In the genomic region with DNA sequence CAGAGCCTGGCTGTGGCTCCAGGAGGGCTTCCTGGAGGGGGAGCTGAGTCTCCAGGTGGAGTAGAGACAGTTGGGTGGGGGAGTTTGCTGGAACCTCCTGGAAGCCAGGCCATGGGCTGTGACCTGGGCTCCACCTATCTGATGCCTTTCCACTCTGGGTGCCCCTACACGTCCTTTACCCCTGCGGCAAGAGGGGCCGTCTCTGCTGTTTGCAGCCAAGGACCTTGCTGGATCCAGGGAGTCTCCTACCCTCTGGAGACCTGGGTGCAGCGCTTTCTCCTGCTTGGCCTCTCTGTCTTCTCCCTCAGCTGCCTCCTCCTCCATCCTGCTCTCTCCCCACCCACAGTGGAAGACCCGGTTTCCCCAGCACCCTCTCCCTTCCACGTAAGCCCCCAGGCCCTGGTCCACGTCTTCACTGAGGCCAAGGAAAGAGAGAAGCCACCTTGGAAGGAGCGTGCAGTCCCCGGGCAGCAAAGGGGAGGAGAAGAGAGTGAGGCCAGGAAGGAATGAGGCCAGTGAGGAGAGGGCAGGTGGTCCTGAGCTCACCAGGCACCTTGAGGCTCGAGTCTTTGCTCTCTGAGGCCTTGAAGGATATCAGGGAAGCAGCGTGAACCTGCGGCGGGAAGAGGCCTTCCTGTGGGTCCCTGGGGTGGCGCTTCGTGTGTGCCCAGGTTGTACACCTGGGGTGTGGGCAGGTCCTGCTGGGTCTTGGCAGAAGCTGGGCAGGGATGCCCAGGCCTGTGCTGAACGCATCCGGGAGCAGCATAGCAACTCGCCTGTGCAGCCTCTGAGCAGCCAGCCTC, we compare ENCODE assay signal across 30 cellular contexts.
DNase-seq lines count a peak whose midpoint lies in the region; ATAC-seq, FAIRE-seq and TF ChIP-seq lines count a peak whose summit lies in the region.
"Had no signal": no experiment of that assay in that cellular context is flagged by ENCODE, and none has a peak within 500 bp of the region (broad histone marks: within the 10 kb centered on the region; RNA-seq: fewer than 3 reads in every experiment).

No MANE protein-coding gene starts in this region.

- H3K36me3 ChIP-seq in H7 (replicated peaks; ENCODE audit: control insufficient read depth, insufficient read depth, low read length) (no peaks in the 10 kb centered on the region), K562 (ENCODE audit: control insufficient read depth, insufficient read depth, low read length) (no peaks in the 10 kb centered on the region), stomach (no peaks in the 10 kb centered on the region)
- H3K36me3 ChIP-seq: left ventricle myocardium inferior, right lobe of liver had no signal

- H3K4me3 ChIP-seq in H7 (ENCODE audit: insufficient read depth, low read depth, low read length) (no peak overlapping the region), K562 (no peak overlapping the region), stomach (no peak overlapping the region)
- H3K4me3 ChIP-seq: left ventricle myocardium inferior, right lobe of liver, testis had no signal

- in situ Hi-C loops in K562 (cut with MboI): no loop called here

- no peak overlapping the region for H3K4me2 ChIP-seq in K562 (ENCODE audit: insufficient read depth, low read length)

- FAIRE-seq in K562 (lab: Jason Lieb, UNC): no peak

- TF ChIP-seq RAD21 in K562 (CRISPR knock-in tag; conservative IDR thresholded peaks at IDR 0.05 in 1 of 2, IDR thresholded peaks at IDR 0.05 in 1 of 2): no peak

- H3K27ac ChIP-seq in K562 (ENCODE audit: extremely low read depth, low read depth, low read length) (no peak overlapping the region), stomach (no peak overlapping the region)
- H3K27ac ChIP-seq: C4-2B, HL-60, left ventricle myocardium inferior, parathyroid adenoma, right lobe of liver, testis had no signal

- no peaks in the 10 kb centered on the region for H3K4me1 Mint-ChIP-seq in activated CD4-positive, alpha-beta T cell treated with anti-CD3 and anti-CD28 coated beads, Interleukin-2, amount 10 ng/mL, durations not matched to agents 7 days and 5 days
- H3K4me1 Mint-ChIP-seq in activated naive CD8-positive, alpha-beta T cell treated with anti-CD3 and anti-CD28 coated beads, Interleukin-2, amount 50 U/mL, for 24 hours: no peaks in the 10 kb centered on the region
- H3K4me1 Mint-ChIP-seq: immature natural killer cell; naive thymus-derived CD8-positive, alpha-beta T cell had no signal

- H3K9me3 Mint-ChIP-seq in activated CD4-positive, alpha-beta T cell treated with anti-CD3 and anti-CD28 coated beads, Interleukin-2, amount 10 ng/mL, durations not matched to agents 7 days and 5 days: no peaks in the 10 kb centered on the region
- H3K9me3 Mint-ChIP-seq in activated naive CD8-positive, alpha-beta T cell treated with anti-CD3 and anti-CD28 coated beads, Interleukin-2, amount 50 U/mL, for 24 hours: no peaks in the 10 kb centered on the region
- H3K9me3 Mint-ChIP-seq: activated CD8-positive, alpha-beta T cell treated with anti-CD3 and anti-CD28 coated beads for 36 hours; immature natural killer cell; naive thymus-derived CD8-positive, alpha-beta T cell; T-helper 1 cell treated with Interleukin-12 subunit alpha and Interleukin-12 subunit beta and Interleukin-4 antibody, amounts not matched to agents 30 μg/mL and 1 μg/mL, for 36 hours had no signal

- no peak overlapping the region for H3K9ac ChIP-seq in K562 (ENCODE audit: insufficient read depth in 1 of 2, low read depth in 2 of 2, low read length in 2 of 2)
- H3K9ac ChIP-seq: parathyroid adenoma had no signal

- H3K36me3 Mint-ChIP-seq in activated CD4-positive, alpha-beta T cell treated with anti-CD3 and anti-CD28 coated beads, Interleukin-2, amount 10 ng/mL, durations not matched to agents 7 days and 5 days (ENCODE audit: low read depth): no peaks in the 10 kb centered on the region
- no peaks in the 10 kb centered on the region for H3K36me3 Mint-ChIP-seq in activated naive CD8-positive, alpha-beta T cell treated with anti-CD3 and anti-CD28 coated beads, Interleukin-2, amount 50 U/mL, for 24 hours (ENCODE audit: low read depth)
- H3K36me3 Mint-ChIP-seq: immature natural killer cell; naive thymus-derived CD8-positive, alpha-beta T cell; stimulated activated naive B cell treated with anti-CD40 and anti-IgM and Interleukin-4, amounts not matched to agents 10 μg/mL and 1 μg/mL and 100 μg/mL, for 72 hours had no signal

- TF ChIP-seq EP300 in K562 (IDR thresholded peaks at IDR 0.05; ENCODE audit: low read length): no peak
- no peak for TF ChIP-seq EP300 in stomach (IDR thresholded peaks at IDR 0.05)

- TF ChIP-seq POLR2A in K562 (conservative IDR thresholded peaks at IDR 0.05) (no peak), stomach (IDR thresholded peaks at IDR 0.05) (no peak)

- H2AFZ ChIP-seq in K562 (ENCODE audit: low read depth, low read length): no peak overlapping the region
- H2AFZ ChIP-seq: parathyroid adenoma had no signal

- POLR2A ChIA-PET in K562 (lab: Yijun Ruan, JAX): interaction anchor here (1.1 kb wide), 1 partner anchor 15 kb away, joined by 5 read pairs; no protein-coding TSS in a partner anchor
- POLR2A ChIA-PET in activated CD4-positive, alpha-beta T cell treated with anti-CD3 and anti-CD28 coated beads, Interleukin-2, amount 10 ng/mL, durations not matched to agents 7 days and 5 days (lab: Charles Lee): no interaction called here

- peak; percentile 17 for DNase-seq in H7
- DNase-seq in K562 (ENCODE audit: extremely low read depth in 1 of 4, low spot score in 3 of 4): no peak
- DNase-seq in mesenteric fat pad (ENCODE audit: low spot score): peak; percentile 64
- DNase-seq in stomach: peak; percentile 23
- no peak for DNase-seq in activated CD4-positive, alpha-beta T cell treated with anti-CD3 and anti-CD28 coated beads, Interleukin-2, amount 10 ng/mL, durations not matched to agents 7 days and 5 days
- no peak for DNase-seq in activated naive CD8-positive, alpha-beta T cell treated with anti-CD3 and anti-CD28 coated beads, Interleukin-2, amount 50 U/mL, for 24 hours
- no peak for DNase-seq in NCI-H446 treated with DMSO at 0.1 percent for 48 hours (lab: John Stamatoyannopoulos, UW)
- DNase-seq: activated CD4-positive, alpha-beta T cell treated with anti-CD3 and anti-CD28 coated beads for 1 hour; activated CD8-positive, alpha-beta T cell treated with anti-CD3 and anti-CD28 coated beads for 36 hours; activated T-cell treated with anti-CD3 and anti-CD28 coated beads, Interleukin-2, amount 50 U/mL, for 1 hour; cerebellar nuclear complex; DND-41; hypothalamus; immature natural killer cell; Karpas-422; left ventricle myocardium inferior; midbrain; NCI-H146; NCI-H446; NCI-H82; stimulated activated CD4-positive, alpha-beta T cell treated with anti-CD3 and anti-CD28 coated beads, Interleukin-4, amount 100 ng/mL, for 4 hours; stimulated activated naive B cell treated with anti-CD40 and anti-IgM and Interleukin-4, amounts not matched to agents 10 μg/mL and 1 μg/mL and 100 μg/mL, for 72 hours; testis had no signal

- no peaks in the 10 kb centered on the region for H3K9me3 ChIP-seq in K562 (replicated peaks; ENCODE audit: control insufficient read depth, insufficient read depth, low read depth, low read length)
- peaks cover 0 to 4% (median 2%) of the 10 kb centered on the region in 4 donors for H3K9me3 ChIP-seq in stomach
- H3K9me3 ChIP-seq: Caco-2, right lobe of liver, testis had no signal

- no peaks in the 10 kb centered on the region for H4K20me1 ChIP-seq in K562 (replicated peaks; ENCODE audit: control insufficient read depth, insufficient read depth, low read length)

- no peaks in the 10 kb centered on the region for H3K79me2 ChIP-seq in K562 (ENCODE audit: control insufficient read depth, insufficient read depth, low read length)
- H3K79me2 ChIP-seq: parathyroid adenoma had no signal

- no TSS peak for BruUV-seq in K562 (replicated peaks; lab: Mats Ljungman, UMichigan)

- intact Hi-C loops in K562 (cut with micrococcal nuclease) (no loop called here), stomach (cut with DNase I; ENCODE audit: low total_unique reads) (no loop called here)

- H3K4me1 ChIP-seq in K562 (replicated peaks in 1 of 2; ENCODE audit: control insufficient read depth in 2 of 2, insufficient read depth in 2 of 2, low read length in 2 of 2) (peaks cover 0 to 4% of the 10 kb centered on the region in 2 experiments; a peak in 3 of 5 replicates), stomach (no peaks in the 10 kb centered on the region)
- H3K4me1 ChIP-seq: Caco-2, left ventricle myocardium inferior, parathyroid adenoma, right lobe of liver, testis had no signal

- H3K27ac Mint-ChIP-seq in activated CD4-positive, alpha-beta T cell treated with anti-CD3 and anti-CD28 coated beads, Interleukin-2, amount 10 ng/mL, durations not matched to agents 7 days and 5 days: no peak overlapping the region
- no peak overlapping the region for H3K27ac Mint-ChIP-seq in activated naive CD8-positive, alpha-beta T cell treated with anti-CD3 and anti-CD28 coated beads, Interleukin-2, amount 50 U/mL, for 24 hours
- H3K27ac Mint-ChIP-seq: activated CD8-positive, alpha-beta T cell treated with anti-CD3 and anti-CD28 coated beads for 36 hours; immature natural killer cell; naive thymus-derived CD8-positive, alpha-beta T cell; stimulated activated naive B cell treated with anti-CD40 and anti-IgM and Interleukin-4, amounts not matched to agents 10 μg/mL and 1 μg/mL and 100 μg/mL, for 72 hours; T-helper 1 cell treated with Interleukin-12 subunit alpha and Interleukin-12 subunit beta and Interleukin-4 antibody, amounts not matched to agents 30 μg/mL and 1 μg/mL, for 36 hours had no signal

- no peaks in the 10 kb centered on the region for H3K27me3 Mint-ChIP-seq in activated CD4-positive, alpha-beta T cell treated with anti-CD3 and anti-CD28 coated beads, Interleukin-2, amount 10 ng/mL, durations not matched to agents 7 days and 5 days
- H3K27me3 Mint-ChIP-seq in activated naive CD8-positive, alpha-beta T cell treated with anti-CD3 and anti-CD28 coated beads, Interleukin-2, amount 50 U/mL, for 24 hours: no peaks in the 10 kb centered on the region
- H3K27me3 Mint-ChIP-seq: activated CD8-positive, alpha-beta T cell treated with anti-CD3 and anti-CD28 coated beads for 36 hours had no signal

- no peak overlapping the region for H3K4me3 Mint-ChIP-seq in activated CD4-positive, alpha-beta T cell treated with anti-CD3 and anti-CD28 coated beads, Interleukin-2, amount 10 ng/mL, durations not matched to agents 7 days and 5 days
- no peak overlapping the region for H3K4me3 Mint-ChIP-seq in activated naive CD8-positive, alpha-beta T cell treated with anti-CD3 and anti-CD28 coated beads, Interleukin-2, amount 50 U/mL, for 24 hours
- H3K4me3 Mint-ChIP-seq: activated CD8-positive, alpha-beta T cell treated with anti-CD3 and anti-CD28 coated beads for 36 hours; immature natural killer cell; naive thymus-derived CD8-positive, alpha-beta T cell; stimulated activated naive B cell treated with anti-CD40 and anti-IgM and Interleukin-4, amounts not matched to agents 10 μg/mL and 1 μg/mL and 100 μg/mL, for 72 hours; T-helper 1 cell treated with Interleukin-12 subunit alpha and Interleukin-12 subunit beta and Interleukin-4 antibody, amounts not matched to agents 30 μg/mL and 1 μg/mL, for 36 hours had no signal

- ATAC-seq in K562: no peak
- ATAC-seq in activated naive CD8-positive, alpha-beta T cell treated with anti-CD3 and anti-CD28 coated beads, Interleukin-2, amount 50 U/mL, for 24 hours: no peak
- ATAC-seq: activated CD8-positive, alpha-beta T cell treated with anti-CD3 and anti-CD28 coated beads for 36 hours; naive thymus-derived CD8-positive, alpha-beta T cell; right lobe of liver; stimulated activated naive B cell treated with anti-CD40 and anti-IgM and Interleukin-4, amounts not matched to agents 10 μg/mL and 1 μg/mL and 100 μg/mL, for 72 hours had no signal

- H3K27me3 ChIP-seq in H7 (ENCODE audit: control insufficient read depth, insufficient read depth, low read length) (no peaks in the 10 kb centered on the region), K562 (ENCODE audit: control insufficient read depth in 2 of 2, insufficient read depth in 2 of 2, low read length in 2 of 2) (peaks cover 3 to 27% of the 10 kb centered on the region in 2 experiments; a peak in 3 of 5 replicates), stomach (peaks cover 0 to 15% (median 0%) of the 10 kb centered on the region in 3 donors)
- H3K27me3 ChIP-seq: right lobe of liver, testis had no signal

- TF ChIP-seq CTCF in K562 (IDR thresholded peaks at IDR 0.05 in 2 of 3, conservative IDR thresholded peaks at IDR 0.05 in 1 of 3; ENCODE audit: insufficient read depth in 2 of 3, low read depth in 1 of 3, low read length in 3 of 3) (no peak), stomach (IDR thresholded peaks at IDR 0.05) (no peak)

- CTCF ChIA-PET in K562 (lab: Yijun Ruan, JAX; ENCODE audit: low intra/inter-chr PET ratio): no interaction called here
- CTCF ChIA-PET in activated CD4-positive, alpha-beta T cell treated with anti-CD3 and anti-CD28 coated beads, Interleukin-2, amount 10 ng/mL, durations not matched to agents 7 days and 5 days (lab: Charles Lee): no interaction called here

- 14% methylated on average over 12 of the region's 18 CpGs for WGBS in K562 (ENCODE audit: insufficient coverage, low coverage, missing lambda C conversion rate)
- WGBS in stomach, 5 donors: 78 to 88% (median 83%) methylated on average over 15 to 18 of the region's 18 CpGs

- H3K9me1 ChIP-seq in K562 (ENCODE audit: control insufficient read depth, insufficient read depth, low read length): no peaks in the 10 kb centered on the region

Comparison
In these comparisons a context has a peak if more than half of its experiments do, and no peak if none do; other contexts are left out.
1. DNase-seq: peak in H7 (single experiment), mesenteric fat pad (single experiment) and stomach (single experiment); none in K562 (0 of 4), activated CD4-positive, alpha-beta T cell treated with anti-CD3 and anti-CD28 coated beads, Interleukin-2, amount 10 ng/mL, durations not matched to agents 7 days and 5 days (single experiment), activated naive CD8-positive, alpha-beta T cell treated with anti-CD3 and anti-CD28 coated beads, Interleukin-2, amount 50 U/mL, for 24 hours (single experiment) and NCI-H446 treated with DMSO at 0.1 percent for 48 hours (single experiment).